ENCODE assay signal across 15 cellular contexts in the genomic region with DNA sequence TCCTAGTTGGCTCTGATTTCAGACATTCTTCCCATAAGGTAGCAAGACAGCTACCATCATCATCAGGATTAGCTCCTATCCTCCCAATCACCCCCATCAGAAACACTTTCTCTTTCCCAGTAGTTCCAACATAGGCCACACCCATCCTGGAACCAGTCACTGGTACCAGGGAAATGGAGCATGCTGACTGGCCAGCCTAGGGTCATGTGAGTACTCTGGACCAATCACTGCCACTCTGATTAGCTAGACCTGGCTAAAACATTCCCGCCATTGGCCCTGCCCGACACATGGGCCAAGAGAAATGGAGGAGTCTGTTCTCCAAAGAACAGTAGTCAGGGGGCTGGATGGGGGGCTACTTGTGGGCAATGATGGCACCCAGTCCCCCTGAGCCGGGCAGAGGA. TPM values are rescaled to one million over a fixed set of nuclear protein-coding genes. Genes with fewer than 3 reads are reported as not detected.
DNase-seq lines count a peak whose midpoint lies in the region; ATAC-seq and TF ChIP-seq lines count a peak whose summit lies in the region.
"Had no signal": no experiment of that assay in that cellular context is flagged by ENCODE, and none has a peak within 500 bp of the region (broad histone marks: within the 10 kb centered on the region; RNA-seq: fewer than 3 reads in every experiment).

No MANE protein-coding gene starts in this region.

- no peaks in the 10 kb centered on the region for H3K36me3 ChIP-seq in lower lobe of right lung
- H3K36me3 ChIP-seq: ascending aorta had no signal

- H3K4me1 ChIP-seq in lower lobe of right lung = peaks cover 63% of the 10 kb centered on the region
- H3K4me1 ChIP-seq: ascending aorta had no signal

- no peaks in the 10 kb centered on the region for H3K27me3 ChIP-seq in lower lobe of right lung (ENCODE audit: low read depth)
- H3K27me3 ChIP-seq: ascending aorta had no signal

- TF ChIP-seq CTCF in lower lobe of right lung (IDR thresholded peaks at IDR 0.05) (no peak), lower leg skin (IDR thresholded peaks at IDR 0.05) (no peak)

- no peaks in the 10 kb centered on the region for H3K9me3 ChIP-seq in lower lobe of right lung
- H3K9me3 ChIP-seq: ascending aorta had no signal

- DNase-seq in A172 (ENCODE audit: low spot score) (peak; percentile 69), EL (peak; percentile 20), SW480 (ENCODE audit: low spot score) (peak; percentile 49), lower lobe of right lung (no peak), 8988T (no peak), lower leg skin (ENCODE audit: low spot score in 2 of 2) (no peak), head of caudate nucleus (no peak), SHP77 treated with DMSO at 0.1 percent for 48 hours (lab: John Stamatoyannopoulos, UW) (no peak)
- DNase-seq: NCI-H524 treated with DMSO at 0.1 percent for 48 hours; SHP77; stimulated activated CD4-positive, alpha-beta T cell treated with anti-CD3 and anti-CD28 coated beads, Interleukin-2, amount 100 ng/mL, for 24 hours had no signal

- no peak for TF ChIP-seq POLR2A in lower leg skin (IDR thresholded peaks at IDR 0.05)

- H3K4me3 ChIP-seq in lower lobe of right lung (no peak overlapping the region), lower leg skin (ENCODE audit: low read depth, poor library complexity, severe bottlenecking) (no peak overlapping the region)
- H3K4me3 ChIP-seq: ascending aorta had no signal

- intact Hi-C loops in lower lobe of right lung (cut with DNase I) = no loop called here
- intact Hi-C loops in lower leg skin (cut with DNase I; ENCODE audit: low total_unique reads) = no loop called here
- intact Hi-C loops in head of caudate nucleus (cut with DNase I) = no loop called here

- ATAC-seq in lower lobe of right lung = no peak

- 98 to 100% methylated on average over 3 of the region's 3 CpGs for WGBS in lower leg skin, 2 donors

- H3K27ac ChIP-seq in lower lobe of right lung = peak overlapping the region; percentile 84
- H3K27ac ChIP-seq: ascending aorta, VCaP had no signal

RNA-seq across cellular contexts. Expression of a gene that starts 12.4 kb away (rescaled TPM):
- total RNA-seq in A172 (2014; rRNA removed; shearing (Covaris generic)) = 0.22 and 0.29 TPM in 2 replicates
- total RNA-seq in lower lobe of right lung (12.1 TPM), lower leg skin (1 to 10 TPM in 3 of 4 donors, under 1 TPM in 1; 0.80 to 3.0 (median 2.2) TPM)

RNA-seq across cellular contexts. Expression of a gene that starts 19.6 kb away (rescaled TPM):
- total RNA-seq in A172 (2014; rRNA removed; shearing (Covaris generic)) = 0.34 and 0.53 TPM in 2 replicates
- total RNA-seq in lower lobe of right lung (2.0 TPM), lower leg skin (under 1 TPM; 0.19 to 0.59 (median 0.25) TPM)
- total RNA-seq: ascending aorta had no signal

RNA-seq across cellular contexts. Expression of a gene that starts 47.1 kb away (rescaled TPM):
- not detected in 2 replicates for total RNA-seq in A172 (2014; rRNA removed; shearing (Covaris generic))
- 2.6 TPM for total RNA-seq in lower lobe of right lung
- total RNA-seq in lower leg skin = not detected
- total RNA-seq: ascending aorta, mesothelial cell of epicardium, progenitor cell of endocrine pancreas had no signal

Comparison
In these comparisons a context has a peak if more than half of its experiments do, and no peak if none do; other contexts are left out.
1. DNase-seq: peak in A172 (single experiment), EL (single experiment) and SW480 (single experiment); none in lower lobe of right lung (single experiment), 8988T (single experiment), lower leg skin (0 of 2), head of caudate nucleus (0 of 42) and SHP77 treated with DMSO at 0.1 percent for 48 hours (single experiment).